In genomic region chr1:119637719-119638118, GRCh38 we compare ENCODE assay signal across 25 cellular contexts. TPM values are rescaled to one million over a fixed set of nuclear protein-coding genes. Genes with fewer than 3 reads are reported as not detected.
"Had no signal": no experiment of that assay in that cellular context is flagged by ENCODE, and none has a peak within 500 bp of the region (broad histone marks: within the 10 kb centered on the region; RNA-seq: fewer than 3 reads in every experiment).

No MANE protein-coding gene starts in this region.

- DNase-seq: activated CD4-positive, alpha-beta memory T cell treated with anti-CD3 and anti-CD28 coated beads for 36 hours; activated CD4-positive, alpha-beta T cell treated with anti-CD3 and anti-CD28 coated beads, Interleukin-2, amount 10 ng/mL, durations not matched to agents 24 days and 14 days; activated CD8-positive, alpha-beta memory T cell treated with anti-CD3 and anti-CD28 coated beads, Interleukin-2, amount 50 U/mL, for 4 hours; activated effector memory CD4-positive, alpha-beta T cell treated with anti-CD3 and anti-CD28 coated beads, Interleukin-2, amount 50 U/mL, for 16 hours; activated naive CD4-positive, alpha-beta T cell treated with anti-CD3 and anti-CD28 coated beads, Interleukin-2, amount 50 U/mL, for 16 hours; activated T-cell treated with anti-CD3 and anti-CD28 coated beads, Interleukin-2, amount 50 U/mL, for 1 hour; amniotic stem cell; brain microvascular endothelial cell; caudate nucleus; cortex of kidney; effector memory CD8-positive, alpha-beta T cell; head of caudate nucleus; hypothalamus; immature natural killer cell; kidney glomerular epithelial cell; left lung; retina; stimulated activated CD4-positive, alpha-beta T cell treated with anti-CD3 and anti-CD28 coated beads, Interleukin-15, amount 100 ng/mL, for 24 hours; stimulated activated CD4-positive, alpha-beta T cell treated with anti-CD3 and anti-CD28 coated beads, Interleukin-2, amount 100 ng/mL, for 24 hours; stimulated activated naive B cell treated with anti-CD40 and anti-IgM and Interleukin-4, amounts not matched to agents 10 μg/mL and 1 μg/mL and 100 μg/mL, for 72 hours; T-helper 9 cell; transverse colon; WERI-Rb-1 had no signal

- H3K36me3 ChIP-seq: left lung, transverse colon, WERI-Rb-1 had no signal

- ATAC-seq: activated CD4-positive, CD25-positive, alpha-beta regulatory T cell treated with anti-CD3 and anti-CD28 coated beads, Interleukin-2, amount 50 U/mL, for 24 hours; effector memory CD8-positive, alpha-beta T cell; left lung; stimulated activated naive B cell treated with anti-CD40 and anti-IgM and Interleukin-4, amounts not matched to agents 10 μg/mL and 1 μg/mL and 100 μg/mL, for 72 hours had no signal

- H3K27me3 ChIP-seq: brain microvascular endothelial cell, left lung, transverse colon had no signal

- H3K9me3 ChIP-seq: left lung, transverse colon had no signal

- H3K27ac ChIP-seq: brain microvascular endothelial cell, left lung, WERI-Rb-1 had no signal

- H3K4me3 ChIP-seq: left lung, lung, transverse colon had no signal

RNA-seq across cellular contexts. Expression of gene ZNF697, which starts 10.3 kb away (rescaled TPM):
- polyA plus RNA-seq: immature natural killer cell had no signal
